Comparison of ENCODE assay signal across 8 cellular contexts in the genomic region with DNA sequence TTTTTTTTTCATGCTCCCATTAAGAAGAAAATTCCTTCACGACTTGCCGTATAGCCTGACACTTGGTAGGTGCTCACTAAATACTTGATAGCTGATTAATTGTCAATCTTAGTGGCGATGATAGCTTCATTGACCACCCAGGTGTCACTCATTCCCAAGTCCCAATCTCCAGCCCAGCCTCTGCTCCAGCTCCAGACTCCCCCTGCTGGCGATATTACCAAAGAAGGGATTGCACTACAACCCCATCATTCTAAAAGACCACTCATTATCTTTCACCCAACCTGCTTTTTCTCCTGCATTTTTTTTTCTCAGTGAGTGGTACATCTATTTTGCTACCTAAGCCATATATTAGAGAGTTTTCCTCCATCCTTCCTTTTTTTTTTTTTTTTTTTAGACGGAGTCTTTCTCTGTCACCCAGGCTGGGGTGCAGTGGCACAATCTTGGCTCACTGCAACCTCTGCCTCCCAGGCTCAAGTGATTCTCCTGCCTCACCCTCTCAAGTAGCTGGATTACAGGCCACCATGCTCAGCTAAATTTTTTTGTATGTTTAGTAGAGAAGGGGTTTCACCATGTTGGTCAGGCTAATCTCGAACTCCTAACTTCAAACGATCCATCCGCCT. TPM values are rescaled to one million over a fixed set of nuclear protein-coding genes. Genes with fewer than 3 reads are reported as not detected.
DNase-seq lines count a peak whose midpoint lies in the region; ATAC-seq, FAIRE-seq and TF ChIP-seq lines count a peak whose summit lies in the region.

No MANE protein-coding gene starts in this region.

- POLR2A ChIA-PET in activated CD4-positive, alpha-beta memory T cell treated with anti-CD3 and anti-CD28 coated beads for 36 hours (lab: Charles Lee): no interaction called here

- no peaks in the 10 kb centered on the region for H3K4me1 ChIP-seq in pancreas

- H3K9me3 Mint-ChIP-seq in activated CD4-positive, alpha-beta memory T cell treated with anti-CD3 and anti-CD28 coated beads for 36 hours: no peaks in the 10 kb centered on the region

- H3K36me3 ChIP-seq in H7 (replicated peaks; ENCODE audit: control insufficient read depth, insufficient read depth, low read length) (no peaks in the 10 kb centered on the region), pancreas (no peaks in the 10 kb centered on the region)

- 43% methylated on average over 8 of the region's 8 CpGs for WGBS in pancreas, 2 donors

- H3K4me3 ChIP-seq in H7 (ENCODE audit: insufficient read depth, low read depth, low read length) (no peak overlapping the region), pancreas (no peak overlapping the region)

- no peak for FAIRE-seq in pancreas (lab: Jason Lieb, UNC)

- intact Hi-C loops in activated CD4-positive, alpha-beta memory T cell treated with anti-CD3 and anti-CD28 coated beads for 36 hours (cut with micrococcal nuclease): loop anchor here (1.0 to 5.0 kb wide), 3 partner anchors 202 to 259 kb away; no protein-coding TSS in a partner anchor
- intact Hi-C loops in pancreas (cut with DNase I): no loop called here

- no peaks in the 10 kb centered on the region for H3K9me3 ChIP-seq in pancreas

- CTCF ChIA-PET in activated CD4-positive, alpha-beta memory T cell treated with anti-CD3 and anti-CD28 coated beads for 36 hours (lab: Charles Lee): interaction anchor here (0.6 to 6.0 kb wide), 35 partner anchors 8 to 722 kb away, joined by 3 to 100 read pairs (median 4); a partner anchor contains a TSS

- no peak overlapping the region for H3K4me3 Mint-ChIP-seq in activated CD4-positive, alpha-beta memory T cell treated with anti-CD3 and anti-CD28 coated beads for 36 hours

- DNase-seq in EL: peak; percentile 50
- DNase-seq in H7: peak; percentile 53
- peak; percentile 23 for DNase-seq in NCI-H2171 (lab: John Stamatoyannopoulos, UW)
- DNase-seq in activated CD4-positive, alpha-beta memory T cell treated with anti-CD3 and anti-CD28 coated beads for 36 hours: peak; percentile 45
- peak; percentile 7 for DNase-seq in fibroblast of gingiva (ENCODE audit: low read depth)
- peak in 5 of 6 donors; percentile 15 to 60 (median 32) for DNase-seq in pancreas
- DNase-seq in central memory CD4-positive, alpha-beta T cell: no peak
- no peak for DNase-seq in effector CD8-positive, alpha-beta T cell (lab: John Stamatoyannopoulos, UW)

- TF ChIP-seq CTCF in pancreas (IDR thresholded peaks at IDR 0.05): peak; percentile 30 to 79 (median 55)

- no peak overlapping the region for H3K27ac ChIP-seq in pancreas

- H3K27ac Mint-ChIP-seq in activated CD4-positive, alpha-beta memory T cell treated with anti-CD3 and anti-CD28 coated beads for 36 hours: no peak overlapping the region

- H3K4me1 Mint-ChIP-seq in activated CD4-positive, alpha-beta memory T cell treated with anti-CD3 and anti-CD28 coated beads for 36 hours (ENCODE audit: low read depth): no peaks in the 10 kb centered on the region

- ATAC-seq in pancreas: peak; percentile 64 to 78 (median 73)

- peaks cover 14% of the 10 kb centered on the region for H3K27me3 Mint-ChIP-seq in activated CD4-positive, alpha-beta memory T cell treated with anti-CD3 and anti-CD28 coated beads for 36 hours

- H3K27me3 ChIP-seq in H7 (ENCODE audit: control insufficient read depth, insufficient read depth, low read length) (no peaks in the 10 kb centered on the region), pancreas (no peaks in the 10 kb centered on the region)

- no peaks in the 10 kb centered on the region for H3K36me3 Mint-ChIP-seq in activated CD4-positive, alpha-beta memory T cell treated with anti-CD3 and anti-CD28 coated beads for 36 hours

RNA-seq across cellular contexts. Expression of a gene that starts 19.5 kb away (rescaled TPM):
- 41.3 and 58.9 TPM in 2 replicates for total RNA-seq in H7 (2014; rRNA removed; shearing (Covaris generic))
- 10 to 100 TPM; 28.4 to 34.4 TPM for total RNA-seq in activated CD4-positive, alpha-beta memory T cell treated with anti-CD3 and anti-CD28 coated beads for 36 hours
- 10 to 100 TPM in 5 of 6 donors, 1 to 10 TPM in 1; 9.0 to 19.2 (median 14.1) TPM for total RNA-seq in pancreas
- polyA plus RNA-seq in pancreas: 1 to 10 TPM; 4.4 to 8.4 TPM

RNA-seq across cellular contexts. Expression of a gene that starts 20.6 kb away (rescaled TPM):
- not detected in 2 replicates for total RNA-seq in H7 (2014; rRNA removed; shearing (Covaris generic))
- not detected for total RNA-seq in activated CD4-positive, alpha-beta memory T cell treated with anti-CD3 and anti-CD28 coated beads for 36 hours
- total RNA-seq in pancreas: not detected
- not detected for polyA plus RNA-seq in pancreas

RNA-seq across cellular contexts. Expression of a gene that starts 41.3 kb away (rescaled TPM):
- total RNA-seq in H7 (2014; rRNA removed; shearing (Covaris generic)): 31.0 and 31.3 TPM in 2 replicates
- 10 to 100 TPM; 29.4 to 31.5 TPM for total RNA-seq in activated CD4-positive, alpha-beta memory T cell treated with anti-CD3 and anti-CD28 coated beads for 36 hours
- total RNA-seq in pancreas: 10 to 100 TPM; 28.9 to 51.9 (median 37.2) TPM
- polyA plus RNA-seq in pancreas: 10 to 100 TPM; 18.1 to 35.4 TPM

Comparison
In these comparisons a context has a peak if more than half of its experiments do, and no peak if none do; other contexts are left out.
1. DNase-seq: peak in EL (single experiment), H7 (single experiment), NCI-H2171 (single experiment), activated CD4-positive, alpha-beta memory T cell treated with anti-CD3 and anti-CD28 coated beads for 36 hours (single experiment), fibroblast of gingiva (single experiment) and pancreas (5 of 6); none in central memory CD4-positive, alpha-beta T cell (single experiment) and effector CD8-positive, alpha-beta T cell (single experiment).